8 cellular contexts compared by ENCODE assay signal in genomic region chr19:1672038-1672768, GRCh38. TPM values are rescaled to one million over a fixed set of nuclear protein-coding genes. Genes with fewer than 3 reads are reported as not detected.
DNase-seq lines count a peak whose midpoint lies in the region; ATAC-seq and TF ChIP-seq lines count a peak whose summit lies in the region.

No MANE protein-coding gene starts in this region.

- ATAC-seq in HG02678 (IDR thresholded peaks at IDR 0.05; ENCODE audit: unreplicated experiment), result no peak

- H3K27me3 Mint-ChIP-seq in activated T-helper 1 cell treated with anti-CD3 and anti-CD28 coated beads, Interleukin-12 subunit alpha, Interleukin-12 subunit beta, Interleukin-2, Interleukin-4 antibody, amounts not matched to agents 30 ng/mL and 10 ng/mL and 1 ng/mL, durations not matched to agents 14 hours and 24 hours and 36 hours (ENCODE audit: insufficient read depth), result peaks cover 48% of the 10 kb centered on the region

- H3K27ac Mint-ChIP-seq in activated T-helper 1 cell treated with anti-CD3 and anti-CD28 coated beads, Interleukin-12 subunit alpha, Interleukin-12 subunit beta, Interleukin-2, Interleukin-4 antibody, amounts not matched to agents 30 ng/mL and 10 ng/mL and 1 ng/mL, durations not matched to agents 14 hours and 24 hours and 36 hours, result no peak overlapping the region

- TF ChIP-seq CTCF in GM12872 (IDR thresholded peaks at IDR 0.05; ENCODE audit: insufficient read depth, low read depth, low read length) (peak; percentile 65), fibroblast of villous mesenchyme (IDR thresholded peaks at IDR 0.05; ENCODE audit: insufficient read depth, low read depth, low read length) (peak; percentile 74)

- no peaks in the 10 kb centered on the region for H3K9me3 Mint-ChIP-seq in activated T-helper 1 cell treated with anti-CD3 and anti-CD28 coated beads, Interleukin-12 subunit alpha, Interleukin-12 subunit beta, Interleukin-2, Interleukin-4 antibody, amounts not matched to agents 30 ng/mL and 10 ng/mL and 1 ng/mL, durations not matched to agents 14 hours and 24 hours and 36 hours

- intact Hi-C loops in activated T-helper 1 cell treated with anti-CD3 and anti-CD28 coated beads, Interleukin-12 subunit alpha, Interleukin-12 subunit beta, Interleukin-2, Interleukin-4 antibody, amounts not matched to agents 30 ng/mL and 10 ng/mL and 1 ng/mL, durations not matched to agents 14 hours and 24 hours and 36 hours (cut with micrococcal nuclease), result loop anchor here (5.0 kb wide), 1 partner anchor 95 kb away; no protein-coding TSS in a partner anchor

- DNase-seq in NCI-H69 (lab: John Stamatoyannopoulos, UW) (peak; percentile 59), fibroblast of villous mesenchyme (ENCODE audit: low read depth) (peak; percentile 33), retina (peak; percentile 82), NCI-H187 treated with DMSO at 0.1 percent for 48 hours (lab: John Stamatoyannopoulos, UW) (no peak), NCI-H146 treated with DMSO at 0.1 percent for 48 hours (lab: John Stamatoyannopoulos, UW; ENCODE audit: unreplicated experiment) (no peak)
- DNase-seq in activated T-helper 1 cell treated with anti-CD3 and anti-CD28 coated beads, Interleukin-12 subunit alpha, Interleukin-12 subunit beta, Interleukin-2, Interleukin-4 antibody, amounts not matched to agents 30 ng/mL and 10 ng/mL and 1 ng/mL, durations not matched to agents 14 hours and 24 hours and 36 hours (ENCODE audit: low spot score), result peak; percentile 46

- H3K36me3 Mint-ChIP-seq in activated T-helper 1 cell treated with anti-CD3 and anti-CD28 coated beads, Interleukin-12 subunit alpha, Interleukin-12 subunit beta, Interleukin-2, Interleukin-4 antibody, amounts not matched to agents 30 ng/mL and 10 ng/mL and 1 ng/mL, durations not matched to agents 14 hours and 24 hours and 36 hours (ENCODE audit: low read depth), result no peaks in the 10 kb centered on the region

- peaks cover 5% of the 10 kb centered on the region for H3K4me1 Mint-ChIP-seq in activated T-helper 1 cell treated with anti-CD3 and anti-CD28 coated beads, Interleukin-12 subunit alpha, Interleukin-12 subunit beta, Interleukin-2, Interleukin-4 antibody, amounts not matched to agents 30 ng/mL and 10 ng/mL and 1 ng/mL, durations not matched to agents 14 hours and 24 hours and 36 hours (ENCODE audit: low read depth)

- peak overlapping the region; percentile 25 for H3K4me3 ChIP-seq in fibroblast of villous mesenchyme (ENCODE audit: low read depth, low read length)

- H3K4me3 Mint-ChIP-seq in activated T-helper 1 cell treated with anti-CD3 and anti-CD28 coated beads, Interleukin-12 subunit alpha, Interleukin-12 subunit beta, Interleukin-2, Interleukin-4 antibody, amounts not matched to agents 30 ng/mL and 10 ng/mL and 1 ng/mL, durations not matched to agents 14 hours and 24 hours and 36 hours, result no peak overlapping the region

RNA-seq across cellular contexts. Expression of gene TCF3, which starts 19.8 kb away (rescaled TPM):
- 163 and 172 TPM in 2 replicates for total RNA-seq in activated T-helper 1 cell treated with anti-CD3 and anti-CD28 coated beads, Interleukin-12 subunit alpha, Interleukin-12 subunit beta, Interleukin-2, Interleukin-4 antibody, amounts not matched to agents 30 ng/mL and 10 ng/mL and 1 ng/mL, durations not matched to agents 14 hours and 24 hours and 36 hours
- total RNA-seq in fibroblast of villous mesenchyme, result 57.0 and 66.7 TPM in 2 replicates

Comparison
In these comparisons a context has a peak if more than half of its experiments do, and no peak if none do; other contexts are left out.
1. DNase-seq: peak in NCI-H69 (single experiment), activated T-helper 1 cell treated with anti-CD3 and anti-CD28 coated beads, Interleukin-12 subunit alpha, Interleukin-12 subunit beta, Interleukin-2, Interleukin-4 antibody, amounts not matched to agents 30 ng/mL and 10 ng/mL and 1 ng/mL, durations not matched to agents 14 hours and 24 hours and 36 hours (single experiment), fibroblast of villous mesenchyme (single experiment) and retina (single experiment); none in NCI-H187 treated with DMSO at 0.1 percent for 48 hours (single experiment) and NCI-H146 treated with DMSO at 0.1 percent for 48 hours (single experiment).